In genomic region chr1:223824712-223825111, GRCh38 we compare ENCODE assay signal across 18 cellular contexts. TPM values are rescaled to one million over a fixed set of nuclear protein-coding genes. Genes with fewer than 3 reads are reported as not detected.
DNase-seq lines count a peak whose midpoint lies in the region; ATAC-seq and TF ChIP-seq lines count a peak whose summit lies in the region.
"Had no signal": no experiment of that assay in that cellular context is flagged by ENCODE, and none has a peak within 500 bp of the region (broad histone marks: within the 10 kb centered on the region; RNA-seq: fewer than 3 reads in every experiment).

No MANE protein-coding gene starts in this region.

- H3K4me3 Mint-ChIP-seq in activated CD4-positive, alpha-beta T cell treated with anti-CD3 and anti-CD28 coated beads, Interleukin-2, amount 10 ng/mL, durations not matched to agents 24 days and 14 days: no peak overlapping the region
- no peak overlapping the region for H3K4me3 Mint-ChIP-seq in stimulated activated memory B cell treated with anti-CD40 and anti-IgM and Interleukin-4, amounts not matched to agents 10 μg/mL and 1 μg/mL and 100 μg/mL, for 72 hours

- no peak for TF ChIP-seq CTCF in OCI-LY3 (IDR thresholded peaks at IDR 0.05; ENCODE audit: low read depth, low read length)
- no peak for TF ChIP-seq CTCF in lower lobe of right lung (IDR thresholded peaks at IDR 0.05)
- TF ChIP-seq CTCF in heart left ventricle (IDR thresholded peaks at IDR 0.05): no peak

- H3K9me3 Mint-ChIP-seq in activated CD4-positive, alpha-beta T cell treated with anti-CD3 and anti-CD28 coated beads, Interleukin-2, amount 10 ng/mL, durations not matched to agents 24 days and 14 days: no peaks in the 10 kb centered on the region
- H3K9me3 Mint-ChIP-seq in stimulated activated memory B cell treated with anti-CD40 and anti-IgM and Interleukin-4, amounts not matched to agents 10 μg/mL and 1 μg/mL and 100 μg/mL, for 72 hours: no peaks in the 10 kb centered on the region

- no peak overlapping the region for H3K9ac ChIP-seq in OCI-LY3 (ENCODE audit: low read length)

- peaks cover 22% of the 10 kb centered on the region for H3K36me3 Mint-ChIP-seq in activated CD4-positive, alpha-beta T cell treated with anti-CD3 and anti-CD28 coated beads, Interleukin-2, amount 10 ng/mL, durations not matched to agents 24 days and 14 days (ENCODE audit: low read depth)
- peaks cover 34% of the 10 kb centered on the region for H3K36me3 Mint-ChIP-seq in stimulated activated memory B cell treated with anti-CD40 and anti-IgM and Interleukin-4, amounts not matched to agents 10 μg/mL and 1 μg/mL and 100 μg/mL, for 72 hours

- no peak overlapping the region for H2AFZ ChIP-seq in OCI-LY3 (ENCODE audit: low read depth, low read length)

- H3K27me3 ChIP-seq in OCI-LY3 (ENCODE audit: low read depth, low read length): no peaks in the 10 kb centered on the region
- no peaks in the 10 kb centered on the region for H3K27me3 ChIP-seq in lower lobe of right lung (ENCODE audit: low read depth)
- no peaks in the 10 kb centered on the region for H3K27me3 ChIP-seq in heart left ventricle

- peaks cover 72% of the 10 kb centered on the region for H3K4me1 ChIP-seq in OCI-LY3 (ENCODE audit: low read length)
- H3K4me1 ChIP-seq in lower lobe of right lung: peaks cover 55% of the 10 kb centered on the region
- peaks cover 0 to 69% (median 33%) of the 10 kb centered on the region in 12 donors for H3K4me1 ChIP-seq in heart left ventricle

- no peak for TF ChIP-seq POLR2A in heart left ventricle (IDR thresholded peaks at IDR 0.05)

- peaks cover 84% of the 10 kb centered on the region for H4K20me1 ChIP-seq in OCI-LY3 (ENCODE audit: insufficient read depth, low read length)

- peaks cover 41% of the 10 kb centered on the region for H3K4me1 Mint-ChIP-seq in activated CD4-positive, alpha-beta T cell treated with anti-CD3 and anti-CD28 coated beads, Interleukin-2, amount 10 ng/mL, durations not matched to agents 24 days and 14 days
- H3K4me1 Mint-ChIP-seq in stimulated activated memory B cell treated with anti-CD40 and anti-IgM and Interleukin-4, amounts not matched to agents 10 μg/mL and 1 μg/mL and 100 μg/mL, for 72 hours: peaks cover 86% of the 10 kb centered on the region

- H3K27ac ChIP-seq in OCI-LY3 (ENCODE audit: low read length) (no peak overlapping the region), lower lobe of right lung (no peak overlapping the region), heart left ventricle (no peak overlapping the region)
- H3K27ac ChIP-seq: A549, SK-N-MC had no signal

- intact Hi-C loops in activated CD4-positive, alpha-beta T cell treated with anti-CD3 and anti-CD28 coated beads, Interleukin-2, amount 10 ng/mL, durations not matched to agents 24 days and 14 days (cut with micrococcal nuclease): no loop called here
- intact Hi-C loops in lower lobe of right lung (cut with DNase I): no loop called here
- intact Hi-C loops in heart left ventricle (cut with DNase I): no loop called here

- ATAC-seq in lower lobe of right lung (peak; percentile 20 to 28), heart left ventricle (no peak), HG02759 (IDR thresholded peaks at IDR 0.05; ENCODE audit: unreplicated experiment) (no peak)
- ATAC-seq in stimulated activated memory B cell treated with anti-CD40 and anti-IgM and Interleukin-4, amounts not matched to agents 10 μg/mL and 1 μg/mL and 100 μg/mL, for 72 hours: no peak
- ATAC-seq: A549, Panc1, Right ventricle myocardium inferior had no signal

- no peak overlapping the region for H3K27ac Mint-ChIP-seq in activated CD4-positive, alpha-beta T cell treated with anti-CD3 and anti-CD28 coated beads, Interleukin-2, amount 10 ng/mL, durations not matched to agents 24 days and 14 days
- peak overlapping the region; percentile 31 for H3K27ac Mint-ChIP-seq in stimulated activated memory B cell treated with anti-CD40 and anti-IgM and Interleukin-4, amounts not matched to agents 10 μg/mL and 1 μg/mL and 100 μg/mL, for 72 hours

- H3K4me2 ChIP-seq in OCI-LY3 (ENCODE audit: low read length): peak overlapping the region; percentile 2; the same call in 1 of the 2 replicates
- H3K4me2 ChIP-seq: A549 had no signal

- H3K36me3 ChIP-seq in OCI-LY3 (replicated peaks; ENCODE audit: low read depth, low read length): peaks cover 30% of the 10 kb centered on the region
- H3K36me3 ChIP-seq in lower lobe of right lung: peaks cover 16% of the 10 kb centered on the region
- H3K36me3 ChIP-seq in heart left ventricle: peaks cover 0 to 18% (median 0%) of the 10 kb centered on the region in 9 donors

- H3K9me3 ChIP-seq in OCI-LY3 (ENCODE audit: insufficient read depth, low read length) (no peaks in the 10 kb centered on the region), lower lobe of right lung (no peaks in the 10 kb centered on the region), heart left ventricle (no peaks in the 10 kb centered on the region)
- H3K9me3 ChIP-seq: A549 had no signal

- H3K79me2 ChIP-seq in OCI-LY3 (ENCODE audit: low read length): peaks cover 100% of the 10 kb centered on the region

- H3K4me3 ChIP-seq in OCI-LY3 (ENCODE audit: low read length) (no peak overlapping the region), lower lobe of right lung (no peak overlapping the region), heart left ventricle (no peak overlapping the region)
- H3K4me3 ChIP-seq: A549, SK-N-MC had no signal

- DNase-seq in activated CD4-positive, alpha-beta T cell treated with anti-CD3 and anti-CD28 coated beads, Interleukin-2, amount 10 ng/mL, durations not matched to agents 24 days and 14 days: peak; percentile 42
- DNase-seq in activated CD4-positive, alpha-beta T cell treated with anti-CD3 and anti-CD28 coated beads, Interleukin-2, amount 50 U/mL, for 4 hours: no peak
- DNase-seq in lower lobe of right lung (no peak), heart left ventricle (no peak), kidney glomerular epithelial cell (lab: John Stamatoyannopoulos, UW) (no peak)
- DNase-seq: CD4-positive, alpha-beta memory T cell; Karpas-422; MM.1S; NCI-H1417 treated with DMSO at 0.1 percent for 48 hours; NCI-H226; NCI-H526 had no signal

- WGBS in heart left ventricle, 4 donors: 84 to 91% (median 86%) methylated on average over 4 of the region's 4 CpGs

- H3K27me3 Mint-ChIP-seq in activated CD4-positive, alpha-beta T cell treated with anti-CD3 and anti-CD28 coated beads, Interleukin-2, amount 10 ng/mL, durations not matched to agents 24 days and 14 days: no peaks in the 10 kb centered on the region
- no peaks in the 10 kb centered on the region for H3K27me3 Mint-ChIP-seq in stimulated activated memory B cell treated with anti-CD40 and anti-IgM and Interleukin-4, amounts not matched to agents 10 μg/mL and 1 μg/mL and 100 μg/mL, for 72 hours
- H3K27me3 Mint-ChIP-seq: CD4-positive, alpha-beta memory T cell had no signal

RNA-seq across cellular contexts. Expression of gene TP53BP2, which starts 21.0 kb away (rescaled TPM):
- total RNA-seq in activated CD4-positive, alpha-beta T cell treated with anti-CD3 and anti-CD28 coated beads, Interleukin-2, amount 10 ng/mL, durations not matched to agents 24 days and 14 days: 37.1 and 47.7 TPM in 2 replicates
- total RNA-seq in lower lobe of right lung (59.1 TPM), heart left ventricle (10 to 100 TPM; 14.9 to 44.8 (median 23.4) TPM)
- polyA plus RNA-seq in heart left ventricle: 10 to 100 TPM in 1 of 2 donors, 1 to 10 TPM in 1; 4.6 to 15.4 TPM

Comparison
In these comparisons a context has a peak if more than half of its experiments do, and no peak if none do; other contexts are left out.
1. ATAC-seq: peak in lower lobe of right lung (2 of 2); none in stimulated activated memory B cell treated with anti-CD40 and anti-IgM and Interleukin-4, amounts not matched to agents 10 μg/mL and 1 μg/mL and 100 μg/mL, for 72 hours (single experiment), heart left ventricle (0 of 4) and HG02759 (single experiment).